ENCODE assay signal across 1 cellular context in the genomic region with DNA sequence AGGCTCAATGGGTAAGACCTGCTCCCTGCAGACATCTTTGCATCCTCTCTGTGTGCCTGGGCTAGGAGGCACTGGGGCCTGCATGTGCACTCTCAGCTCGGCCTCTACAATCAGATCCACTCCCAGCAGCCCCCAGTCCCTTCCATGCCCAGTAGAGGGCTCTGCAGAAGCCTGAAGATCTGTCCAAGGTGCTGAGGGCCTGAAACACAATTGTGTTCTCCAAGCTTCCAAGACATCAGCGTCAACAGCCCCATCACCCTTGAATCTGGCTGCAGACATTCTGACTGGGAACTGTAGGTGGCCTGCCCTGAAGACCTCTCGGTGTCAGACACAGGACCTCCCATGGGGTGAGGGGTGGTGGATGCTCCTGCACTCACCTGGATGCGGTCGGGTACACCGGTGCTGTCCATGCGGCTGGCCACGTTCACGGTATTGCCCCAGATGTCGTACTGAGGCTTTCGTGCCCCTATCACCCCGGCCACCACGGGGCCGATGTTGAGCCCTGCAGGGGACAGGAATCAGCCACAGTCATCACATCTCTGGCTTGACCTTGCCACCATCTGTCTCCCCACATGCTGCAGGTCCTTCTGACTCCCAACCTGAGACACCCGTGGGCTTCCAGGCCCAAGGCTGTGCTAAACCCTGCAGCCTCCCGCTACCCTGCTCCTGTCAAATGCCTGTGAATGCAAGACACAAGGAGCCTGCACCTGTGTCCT.
TF ChIP-seq lines count a peak whose summit lies in the region.

No MANE protein-coding gene starts in this region.

TF ChIP-seq in H1, 55 proteins besides CTCF, POLR2A, EP300 and RAD21 (continued from another document):
- TF ChIP-seq, protein P1, sequence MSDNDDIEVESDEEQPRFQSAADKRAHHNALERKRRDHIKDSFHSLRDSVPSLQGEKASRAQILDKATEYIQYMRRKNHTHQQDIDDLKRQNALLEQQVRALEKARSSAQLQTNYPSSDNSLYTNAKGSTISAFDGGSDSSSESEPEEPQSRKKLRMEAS (IDR thresholded peaks at IDR 0.05): no peak
- TF ChIP-seq ASH2L (IDR thresholded peaks at IDR 0.05; ENCODE audit: low read length) (no peak), CBX5 (IDR thresholded peaks at IDR 0.05; ENCODE audit: low read depth, low read length) (no peak), SUZ12 (IDR thresholded peaks at IDR 0.05; ENCODE audit: low read length) (no peak), HDAC6 (IDR thresholded peaks at IDR 0.05; ENCODE audit: low read depth, low read length) (no peak), POU5F1 (IDR thresholded peaks at IDR 0.05; ENCODE audit: low read depth, low read length) (no peak), TCF12 (IDR thresholded peaks at IDR 0.05; ENCODE audit: low read depth, low read length) (no peak), CHD1 (IDR thresholded peaks at IDR 0.05; ENCODE audit: low read depth, low read length) (no peak), SRF (IDR thresholded peaks at IDR 0.05; ENCODE audit: low read depth, low read length) (no peak), SP4 (IDR thresholded peaks at IDR 0.05; ENCODE audit: low read length) (no peak), JUN (IDR thresholded peaks at IDR 0.05; ENCODE audit: low read depth, low read length) (no peak), FOSL1 (IDR thresholded peaks at IDR 0.05; ENCODE audit: insufficient read depth, low read depth, low read length) (no peak), BCL11A (IDR thresholded peaks at IDR 0.05; ENCODE audit: low read depth in 2 of 2, low read length in 2 of 2) (no peak), RFX5 (IDR thresholded peaks at IDR 0.05; ENCODE audit: borderline replicate concordance, low read depth, low read length) (no peak), NRF1 (IDR thresholded peaks at IDR 0.05; ENCODE audit: low read depth, low read length) (no peak), PHF8 (conservative IDR thresholded peaks at IDR 0.05; ENCODE audit: low read depth, low read length) (no peak), CHD2 (IDR thresholded peaks at IDR 0.05; ENCODE audit: low read length) (no peak), SP1 (IDR thresholded peaks at IDR 0.05; ENCODE audit: low read depth, low read length) (0 out of 2 replicates have a peak, but pooled peaks have one; percentile 29), RXRA (IDR thresholded peaks at IDR 0.05; ENCODE audit: insufficient read depth, low read depth, low read length) (0 out of 2 replicates have a peak, but pooled peaks have one; percentile 63), CBX8 (IDR thresholded peaks at IDR 0.05; ENCODE audit: borderline replicate concordance, low read depth, low read length) (no peak), NANOG (IDR thresholded peaks at IDR 0.05; ENCODE audit: insufficient read depth, low read depth, low read length, poor library complexity, severe bottlenecking) (no peak), ZNF274 (IDR thresholded peaks at IDR 0.05; ENCODE audit: borderline replicate concordance, extremely low read depth, low read length) (no peak), BRCA1 (IDR thresholded peaks at IDR 0.05; ENCODE audit: low read depth, low read length) (no peak), KDM4A (IDR thresholded peaks at IDR 0.05; ENCODE audit: low read depth, low read length, severe bottlenecking) (no peak), GABPA (IDR thresholded peaks at IDR 0.05; ENCODE audit: borderline replicate concordance, insufficient read depth, low read length) (0 out of 2 replicates have a peak, but pooled peaks have one; percentile 43), SIN3A (conservative IDR thresholded peaks at IDR 0.05 in 1 of 2, IDR thresholded peaks at IDR 0.05 in 1 of 2; ENCODE audit: low read depth in 1 of 2, low read length in 2 of 2) (peak; percentile 96 to 97), GTF2F1 (IDR thresholded peaks at IDR 0.05; ENCODE audit: borderline replicate concordance, low read depth, low read length) (no peak), EGR1 (IDR thresholded peaks at IDR 0.05; ENCODE audit: borderline replicate concordance, low read depth, low read length) (no peak), TBP (IDR thresholded peaks at IDR 0.05; ENCODE audit: low read depth, low read length) (no peak), TEAD4 (IDR thresholded peaks at IDR 0.05; ENCODE audit: low read depth, low read length) (no peak), MAFK (IDR thresholded peaks at IDR 0.05; ENCODE audit: low read depth, low read length) (no peak), TAF7 (optimal IDR thresholded peaks at IDR 0.05; ENCODE audit: borderline replicate concordance, low read depth, low read length) (peak; percentile 80), YY1 (IDR thresholded peaks at IDR 0.05; ENCODE audit: low read depth, low read length) (no peak), RNF2 (IDR thresholded peaks at IDR 0.05; ENCODE audit: borderline replicate concordance, low read depth, low read length, missing control alignments, poor library complexity, severe bottlenecking) (no peak), CEBPB (IDR thresholded peaks at IDR 0.05; ENCODE audit: low read depth, low read length) (no peak), RBBP5 (IDR thresholded peaks at IDR 0.05; ENCODE audit: borderline replicate concordance, low read depth, low read length) (no peak)
- TF ChIP-seq, protein P2, sequence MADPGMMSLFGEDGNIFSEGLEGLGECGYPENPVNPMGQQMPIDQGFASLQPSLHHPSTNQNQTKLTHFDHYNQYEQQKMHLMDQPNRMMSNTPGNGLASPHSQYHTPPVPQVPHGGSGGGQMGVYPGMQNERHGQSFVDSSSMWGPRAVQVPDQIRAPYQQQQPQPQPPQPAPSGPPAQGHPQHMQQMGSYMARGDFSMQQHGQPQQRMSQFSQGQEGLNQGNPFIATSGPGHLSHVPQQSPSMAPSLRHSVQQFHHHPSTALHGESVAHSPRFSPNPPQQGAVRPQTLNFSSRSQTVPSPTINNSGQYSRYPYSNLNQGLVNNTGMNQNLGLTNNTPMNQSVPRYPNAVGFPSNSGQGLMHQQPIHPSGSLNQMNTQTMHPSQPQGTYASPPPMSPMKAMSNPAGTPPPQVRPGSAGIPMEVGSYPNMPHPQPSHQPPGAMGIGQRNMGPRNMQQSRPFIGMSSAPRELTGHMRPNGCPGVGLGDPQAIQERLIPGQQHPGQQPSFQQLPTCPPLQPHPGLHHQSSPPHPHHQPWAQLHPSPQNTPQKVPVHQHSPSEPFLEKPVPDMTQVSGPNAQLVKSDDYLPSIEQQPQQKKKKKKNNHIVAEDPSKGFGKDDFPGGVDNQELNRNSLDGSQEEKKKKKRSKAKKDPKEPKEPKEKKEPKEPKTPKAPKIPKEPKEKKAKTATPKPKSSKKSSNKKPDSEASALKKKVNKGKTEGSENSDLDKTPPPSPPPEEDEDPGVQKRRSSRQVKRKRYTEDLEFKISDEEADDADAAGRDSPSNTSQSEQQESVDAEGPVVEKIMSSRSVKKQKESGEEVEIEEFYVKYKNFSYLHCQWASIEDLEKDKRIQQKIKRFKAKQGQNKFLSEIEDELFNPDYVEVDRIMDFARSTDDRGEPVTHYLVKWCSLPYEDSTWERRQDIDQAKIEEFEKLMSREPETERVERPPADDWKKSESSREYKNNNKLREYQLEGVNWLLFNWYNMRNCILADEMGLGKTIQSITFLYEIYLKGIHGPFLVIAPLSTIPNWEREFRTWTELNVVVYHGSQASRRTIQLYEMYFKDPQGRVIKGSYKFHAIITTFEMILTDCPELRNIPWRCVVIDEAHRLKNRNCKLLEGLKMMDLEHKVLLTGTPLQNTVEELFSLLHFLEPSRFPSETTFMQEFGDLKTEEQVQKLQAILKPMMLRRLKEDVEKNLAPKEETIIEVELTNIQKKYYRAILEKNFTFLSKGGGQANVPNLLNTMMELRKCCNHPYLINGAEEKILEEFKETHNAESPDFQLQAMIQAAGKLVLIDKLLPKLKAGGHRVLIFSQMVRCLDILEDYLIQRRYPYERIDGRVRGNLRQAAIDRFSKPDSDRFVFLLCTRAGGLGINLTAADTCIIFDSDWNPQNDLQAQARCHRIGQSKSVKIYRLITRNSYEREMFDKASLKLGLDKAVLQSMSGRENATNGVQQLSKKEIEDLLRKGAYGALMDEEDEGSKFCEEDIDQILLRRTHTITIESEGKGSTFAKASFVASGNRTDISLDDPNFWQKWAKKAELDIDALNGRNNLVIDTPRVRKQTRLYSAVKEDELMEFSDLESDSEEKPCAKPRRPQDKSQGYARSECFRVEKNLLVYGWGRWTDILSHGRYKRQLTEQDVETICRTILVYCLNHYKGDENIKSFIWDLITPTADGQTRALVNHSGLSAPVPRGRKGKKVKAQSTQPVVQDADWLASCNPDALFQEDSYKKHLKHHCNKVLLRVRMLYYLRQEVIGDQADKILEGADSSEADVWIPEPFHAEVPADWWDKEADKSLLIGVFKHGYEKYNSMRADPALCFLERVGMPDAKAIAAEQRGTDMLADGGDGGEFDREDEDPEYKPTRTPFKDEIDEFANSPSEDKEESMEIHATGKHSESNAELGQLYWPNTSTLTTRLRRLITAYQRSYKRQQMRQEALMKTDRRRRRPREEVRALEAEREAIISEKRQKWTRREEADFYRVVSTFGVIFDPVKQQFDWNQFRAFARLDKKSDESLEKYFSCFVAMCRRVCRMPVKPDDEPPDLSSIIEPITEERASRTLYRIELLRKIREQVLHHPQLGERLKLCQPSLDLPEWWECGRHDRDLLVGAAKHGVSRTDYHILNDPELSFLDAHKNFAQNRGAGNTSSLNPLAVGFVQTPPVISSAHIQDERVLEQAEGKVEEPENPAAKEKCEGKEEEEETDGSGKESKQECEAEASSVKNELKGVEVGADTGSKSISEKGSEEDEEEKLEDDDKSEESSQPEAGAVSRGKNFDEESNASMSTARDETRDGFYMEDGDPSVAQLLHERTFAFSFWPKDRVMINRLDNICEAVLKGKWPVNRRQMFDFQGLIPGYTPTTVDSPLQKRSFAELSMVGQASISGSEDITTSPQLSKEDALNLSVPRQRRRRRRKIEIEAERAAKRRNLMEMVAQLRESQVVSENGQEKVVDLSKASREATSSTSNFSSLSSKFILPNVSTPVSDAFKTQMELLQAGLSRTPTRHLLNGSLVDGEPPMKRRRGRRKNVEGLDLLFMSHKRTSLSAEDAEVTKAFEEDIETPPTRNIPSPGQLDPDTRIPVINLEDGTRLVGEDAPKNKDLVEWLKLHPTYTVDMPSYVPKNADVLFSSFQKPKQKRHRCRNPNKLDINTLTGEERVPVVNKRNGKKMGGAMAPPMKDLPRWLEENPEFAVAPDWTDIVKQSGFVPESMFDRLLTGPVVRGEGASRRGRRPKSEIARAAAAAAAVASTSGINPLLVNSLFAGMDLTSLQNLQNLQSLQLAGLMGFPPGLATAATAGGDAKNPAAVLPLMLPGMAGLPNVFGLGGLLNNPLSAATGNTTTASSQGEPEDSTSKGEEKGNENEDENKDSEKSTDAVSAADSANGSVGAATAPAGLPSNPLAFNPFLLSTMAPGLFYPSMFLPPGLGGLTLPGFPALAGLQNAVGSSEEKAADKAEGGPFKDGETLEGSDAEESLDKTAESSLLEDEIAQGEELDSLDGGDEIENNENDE (IDR thresholded peaks at IDR 0.05; ENCODE audit: insufficient replicate concordance, low read length): no peak
- TF ChIP-seq, protein P3, sequence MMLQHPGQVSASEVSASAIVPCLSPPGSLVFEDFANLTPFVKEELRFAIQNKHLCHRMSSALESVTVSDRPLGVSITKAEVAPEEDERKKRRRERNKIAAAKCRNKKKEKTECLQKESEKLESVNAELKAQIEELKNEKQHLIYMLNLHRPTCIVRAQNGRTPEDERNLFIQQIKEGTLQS (IDR thresholded peaks at IDR 0.05; ENCODE audit: insufficient read depth, low read depth, low read length): 0 out of 2 replicates have a peak, but pooled peaks have one; percentile 21
- TF ChIP-seq, protein P4, sequence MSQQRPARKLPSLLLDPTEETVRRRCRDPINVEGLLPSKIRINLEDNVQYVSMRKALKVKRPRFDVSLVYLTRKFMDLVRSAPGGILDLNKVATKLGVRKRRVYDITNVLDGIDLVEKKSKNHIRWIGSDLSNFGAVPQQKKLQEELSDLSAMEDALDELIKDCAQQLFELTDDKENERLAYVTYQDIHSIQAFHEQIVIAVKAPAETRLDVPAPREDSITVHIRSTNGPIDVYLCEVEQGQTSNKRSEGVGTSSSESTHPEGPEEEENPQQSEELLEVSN (IDR thresholded peaks at IDR 0.05): no peak
- TF ChIP-seq, protein P5, sequence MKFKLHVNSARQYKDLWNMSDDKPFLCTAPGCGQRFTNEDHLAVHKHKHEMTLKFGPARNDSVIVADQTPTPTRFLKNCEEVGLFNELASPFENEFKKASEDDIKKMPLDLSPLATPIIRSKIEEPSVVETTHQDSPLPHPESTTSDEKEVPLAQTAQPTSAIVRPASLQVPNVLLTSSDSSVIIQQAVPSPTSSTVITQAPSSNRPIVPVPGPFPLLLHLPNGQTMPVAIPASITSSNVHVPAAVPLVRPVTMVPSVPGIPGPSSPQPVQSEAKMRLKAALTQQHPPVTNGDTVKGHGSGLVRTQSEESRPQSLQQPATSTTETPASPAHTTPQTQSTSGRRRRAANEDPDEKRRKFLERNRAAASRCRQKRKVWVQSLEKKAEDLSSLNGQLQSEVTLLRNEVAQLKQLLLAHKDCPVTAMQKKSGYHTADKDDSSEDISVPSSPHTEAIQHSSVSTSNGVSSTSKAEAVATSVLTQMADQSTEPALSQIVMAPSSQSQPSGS (IDR thresholded peaks at IDR 0.05; ENCODE audit: low read length): no peak
